ENCODE assay signal across 8 cellular contexts in genomic region chr12:68175566-68176033, GRCh38. TPM values are rescaled to one million over a fixed set of nuclear protein-coding genes. Genes with fewer than 3 reads are reported as not detected.
DNase-seq lines count a peak whose midpoint lies in the region; ATAC-seq and TF ChIP-seq lines count a peak whose summit lies in the region.

No MANE protein-coding gene starts in this region.

- no peaks in the 10 kb centered on the region for H3K9me3 Mint-ChIP-seq in HFFc6

- H3K4me1 ChIP-seq in HAP-1 (no peaks in the 10 kb centered on the region), Karpas-422 (ENCODE audit: low read length) (no peaks in the 10 kb centered on the region)

- in situ Hi-C loops in HAP-1 (cut with MboI; ENCODE audit: low sequenced_read_pairs), result no loop called here

- TF ChIP-seq CTCF in HFFc6 (IDR thresholded peaks at IDR 0.05), result no peak

- peak; percentile 77 for ATAC-seq in GM19324 (IDR thresholded peaks at IDR 0.05; ENCODE audit: low FRiP score, unreplicated experiment)
- peak; percentile 87 for ATAC-seq in HG03175 (IDR thresholded peaks at IDR 0.05; ENCODE audit: unreplicated experiment)

- H3K9me2 ChIP-seq in Karpas-422 (replicated peaks; ENCODE audit: insufficient read depth, low read length), result no peaks in the 10 kb centered on the region

- H2AFZ ChIP-seq in Karpas-422 (ENCODE audit: low read length), result no peak overlapping the region

- H3K4me3 ChIP-seq in HAP-1, result no peak overlapping the region
- H3K4me3 ChIP-seq in Karpas-422 (ENCODE audit: low read length), result no peak overlapping the region

- DNase-seq in activated CD8-positive, alpha-beta memory T cell treated with anti-CD3 and anti-CD28 coated beads, Interleukin-2, amount 50 U/mL, for 48 hours, result peak; percentile 65
- DNase-seq in stimulated activated CD4-positive, alpha-beta T cell treated with anti-CD3 and anti-CD28 coated beads, Interleukin-12 subunit alpha, Interleukin-12 subunit beta, amount 100 ng/mL, for 48 hours (ENCODE audit: low read depth in 2 of 3, low spot score in 1 of 3), result peak; percentile 46 to 66 (median 54)
- DNase-seq in HFFc6 (no peak), HAP-1 (ENCODE audit: low spot score in 2 of 2) (no peak), Karpas-422 (no peak), NCI-H748 treated with DMSO at 0.1 percent for 48 hours (lab: John Stamatoyannopoulos, UW) (no peak)

- no peaks in the 10 kb centered on the region for H3K79me2 ChIP-seq in Karpas-422 (ENCODE audit: low read length)

- no peaks in the 10 kb centered on the region; the same call in 1 of the 2 replicates for H3K27me3 Mint-ChIP-seq in HFFc6 (ENCODE audit: insufficient read depth)

- H3K4me1 Mint-ChIP-seq in HFFc6 (ENCODE audit: low read depth), result no peaks in the 10 kb centered on the region

- H3K36me3 Mint-ChIP-seq in HFFc6 (ENCODE audit: low read depth), result no peaks in the 10 kb centered on the region

- no peak overlapping the region for H3K9ac ChIP-seq in Karpas-422 (ENCODE audit: low read length)

- H3K9me3 ChIP-seq in HAP-1, result no peaks in the 10 kb centered on the region
- no peaks in the 10 kb centered on the region for H3K9me3 ChIP-seq in Karpas-422 (ENCODE audit: low read length)

- no peak overlapping the region for H3K27ac ChIP-seq in Karpas-422 (ENCODE audit: low read length)

- H3K4me3 Mint-ChIP-seq in HFFc6, result no peak overlapping the region

- H3K27ac Mint-ChIP-seq in HFFc6, result no peak overlapping the region

- no peaks in the 10 kb centered on the region for H4K20me1 ChIP-seq in Karpas-422 (ENCODE audit: insufficient read depth, low read depth, low read length)

- no peak overlapping the region for H3K4me2 ChIP-seq in Karpas-422 (ENCODE audit: low read depth, low read length, poor library complexity, severe bottlenecking)

- H3K36me3 ChIP-seq in HAP-1 (replicated peaks) (no peaks in the 10 kb centered on the region), Karpas-422 (ENCODE audit: insufficient read depth, low read length) (no peaks in the 10 kb centered on the region)

- H3K27me3 ChIP-seq in HAP-1 (ENCODE audit: low read depth) (no peaks in the 10 kb centered on the region), Karpas-422 (ENCODE audit: low read length) (no peaks in the 10 kb centered on the region)

RNA-seq across cellular contexts. Expression of gene IFNG, which starts 16.1 kb away (rescaled TPM):
- total RNA-seq in HFFc6 (2021; fragmentation: NEBNext Ultra II Directional; extraction: Animal tissue kit (Norgen Biotek cat#: 25700)), result not detected
- not detected in 2 replicates for total RNA-seq in Karpas-422 (2014; rRNA removed; shearing (Covaris generic); ENCODE audit: low replicate concordance)

RNA-seq across cellular contexts. Expression of gene IL26, which starts 50.0 kb away (rescaled TPM):
- not detected for total RNA-seq in HFFc6 (2021; fragmentation: NEBNext Ultra II Directional; extraction: Animal tissue kit (Norgen Biotek cat#: 25700))
- total RNA-seq in Karpas-422 (2014; rRNA removed; shearing (Covaris generic); ENCODE audit: low replicate concordance), result not detected in 2 replicates

Comparison
In these comparisons a context has a peak if more than half of its experiments do, and no peak if none do; other contexts are left out.
1. DNase-seq: peak in activated CD8-positive, alpha-beta memory T cell treated with anti-CD3 and anti-CD28 coated beads, Interleukin-2, amount 50 U/mL, for 48 hours (single experiment) and stimulated activated CD4-positive, alpha-beta T cell treated with anti-CD3 and anti-CD28 coated beads, Interleukin-12 subunit alpha, Interleukin-12 subunit beta, amount 100 ng/mL, for 48 hours (3 of 3); none in HFFc6 (single experiment), HAP-1 (0 of 2), Karpas-422 (single experiment) and NCI-H748 treated with DMSO at 0.1 percent for 48 hours (single experiment).